In genomic region chr1:163410073-163410522, GRCh38 we compare ENCODE assay signal across 9 cellular contexts.
DNase-seq lines count a peak whose midpoint lies in the region; ATAC-seq and TF ChIP-seq lines count a peak whose summit lies in the region.
"Had no signal": no experiment of that assay in that cellular context is flagged by ENCODE, and none has a peak within 500 bp of the region (broad histone marks: within the 10 kb centered on the region; RNA-seq: fewer than 3 reads in every experiment).

No MANE protein-coding gene starts in this region.

- H4K20me1 ChIP-seq in DOHH2 (ENCODE audit: control insufficient read depth, insufficient read depth, low read depth, low read length) = no peaks in the 10 kb centered on the region

- no peak overlapping the region for H3K4me2 ChIP-seq in DOHH2 (ENCODE audit: low read length)

- H3K79me2 ChIP-seq in DOHH2 (ENCODE audit: control insufficient read depth, low read length) = no peaks in the 10 kb centered on the region

- no peaks in the 10 kb centered on the region for H3K36me3 ChIP-seq in DOHH2 (ENCODE audit: control insufficient read depth, low read length)

- no peaks in the 10 kb centered on the region for H3K9me3 Mint-ChIP-seq in immature natural killer cell
- H3K9me3 Mint-ChIP-seq: activated naive CD4-positive, alpha-beta T cell treated with anti-CD3 and anti-CD28 coated beads, Interleukin-2, amount 50 U/mL, for 24 hours; stimulated activated naive CD8-positive, alpha-beta T cell treated with anti-CD3 and anti-CD28 coated beads, Interleukin-15, Interleukin-2, amounts not matched to agents 100 ng/mL and 50 ng/mL, for 24 hours had no signal

- no peaks in the 10 kb centered on the region for H3K9me2 ChIP-seq in DOHH2 (replicated peaks; ENCODE audit: control insufficient read depth, low read length)

- peaks cover 0 to 6% (median 4%) of the 10 kb centered on the region in 3 donors for H3K27me3 Mint-ChIP-seq in immature natural killer cell (ENCODE audit: low read depth in 3 of 3)

- H3K27me3 ChIP-seq in DOHH2 (ENCODE audit: control insufficient read depth, low read length) (no peaks in the 10 kb centered on the region), HL-60 (ENCODE audit: insufficient read depth, poor library complexity, severe bottlenecking) (no peaks in the 10 kb centered on the region)

- ATAC-seq in GM21825 (IDR thresholded peaks at IDR 0.05; ENCODE audit: unreplicated experiment) = no peak

- H3K4me1 Mint-ChIP-seq in immature natural killer cell = no peaks in the 10 kb centered on the region

- no peaks in the 10 kb centered on the region for H3K9me3 ChIP-seq in DOHH2 (ENCODE audit: control insufficient read depth, insufficient read depth, low read length)

- H3K4me1 ChIP-seq in DOHH2 (ENCODE audit: control insufficient read depth, low read length) = peaks cover 6% of the 10 kb centered on the region; the same call in 1 of the 2 replicates

- H3K27ac Mint-ChIP-seq in immature natural killer cell = no peak overlapping the region
- H3K27ac Mint-ChIP-seq: activated naive CD4-positive, alpha-beta T cell treated with anti-CD3 and anti-CD28 coated beads, Interleukin-2, amount 50 U/mL, for 24 hours; stimulated activated naive CD8-positive, alpha-beta T cell treated with anti-CD3 and anti-CD28 coated beads, Interleukin-15, Interleukin-2, amounts not matched to agents 100 ng/mL and 50 ng/mL, for 24 hours had no signal

- H3K36me3 Mint-ChIP-seq in immature natural killer cell = no peaks in the 10 kb centered on the region
- H3K36me3 Mint-ChIP-seq: activated naive CD4-positive, alpha-beta T cell treated with anti-CD3 and anti-CD28 coated beads, Interleukin-2, amount 50 U/mL, for 24 hours had no signal

- peak; percentile 1 to 31 for DNase-seq in HL-60 (ENCODE audit: low read depth in 1 of 2, low spot score in 1 of 2)
- DNase-seq in NCI-H748 treated with DMSO at 0.1 percent for 48 hours (lab: John Stamatoyannopoulos, UW) = peak; percentile 94
- DNase-seq in amniotic epithelial cell (ENCODE audit: low read depth) = peak; percentile 42
- peak in 2 of 3 donors; percentile 5 to 14 for DNase-seq in immature natural killer cell
- peak in 3 of 4 experiments; percentile 1 to 14 (median 4) for DNase-seq in stimulated activated CD4-positive, alpha-beta T cell treated with anti-CD3 and anti-CD28 coated beads, Interleukin-1b, Interleukin-23, amount 100 ng/mL, for 24 hours (ENCODE audit: low read depth in 4 of 4, low spot score in 1 of 4)

- H3K27ac ChIP-seq in DOHH2 (ENCODE audit: low read depth, low read length) = no peak overlapping the region
- no peak overlapping the region for H3K27ac ChIP-seq in HL-60 (replicated peaks)

- H3F3A ChIP-seq in DOHH2 (ENCODE audit: control insufficient read depth, insufficient read depth) = no peaks in the 10 kb centered on the region

- peak overlapping the region in 1 of 5 donors; percentile 0 for H3K4me3 Mint-ChIP-seq in immature natural killer cell
- H3K4me3 Mint-ChIP-seq: activated naive CD4-positive, alpha-beta T cell treated with anti-CD3 and anti-CD28 coated beads, Interleukin-2, amount 50 U/mL, for 24 hours; stimulated activated naive CD8-positive, alpha-beta T cell treated with anti-CD3 and anti-CD28 coated beads, Interleukin-15, Interleukin-2, amounts not matched to agents 100 ng/mL and 50 ng/mL, for 24 hours had no signal

- TF ChIP-seq CTCF in DOHH2 (IDR thresholded peaks at IDR 0.05; ENCODE audit: low read depth, low read length, poor library complexity, severe bottlenecking) (peak; percentile 83), HL-60 (IDR thresholded peaks at IDR 0.05; ENCODE audit: insufficient read depth, low read length) (peak; percentile 64)

- H3K4me3 ChIP-seq in DOHH2 (ENCODE audit: low read length) = no peak overlapping the region
- no peak overlapping the region for H3K4me3 ChIP-seq in HL-60 (replicated peaks; ENCODE audit: insufficient read depth, low read length)

Comparison
In these comparisons a context has a peak if more than half of its experiments do, and no peak if none do; other contexts are left out.
1. DNase-seq: peak in every context shown above with its lines; median percentile 94 in NCI-H748 treated with DMSO at 0.1 percent for 48 hours; 42 in amniotic epithelial cell; 16 in HL-60; 10 in immature natural killer cell; 4 in stimulated activated CD4-positive, alpha-beta T cell treated with anti-CD3 and anti-CD28 coated beads, Interleukin-1b, Interleukin-23, amount 100 ng/mL, for 24 hours.